ENCODE assay signal across 13 cellular contexts in the genomic region with DNA sequence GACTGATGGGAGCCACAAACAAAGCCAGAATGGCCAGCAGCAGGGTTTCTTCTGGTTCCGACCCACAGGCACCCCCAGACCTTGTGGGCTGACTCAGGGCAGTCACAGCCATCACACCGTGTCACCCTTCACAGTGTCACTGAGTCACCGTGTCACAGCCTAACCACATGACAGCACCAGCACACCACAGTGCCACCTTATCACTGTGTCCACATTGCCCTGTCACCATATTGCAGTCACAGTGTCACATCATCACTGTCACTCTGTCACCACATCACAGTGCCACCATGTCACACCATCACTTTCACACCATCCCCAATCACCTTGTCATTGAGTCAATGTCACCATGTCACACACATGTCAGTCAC.
A peak's percentile ranks its signal among the peaks of the same experiment; 100 is the strongest.
DNase-seq lines count a peak whose midpoint lies in the region; ATAC-seq, FAIRE-seq and TF ChIP-seq lines count a peak whose summit lies in the region.
"Had no signal": no experiment of that assay in that cellular context is flagged by ENCODE, and none has a peak within 500 bp of the region (broad histone marks: within the 10 kb centered on the region; RNA-seq: fewer than 3 reads in every experiment).

No MANE protein-coding gene starts in this region.

- no peaks in the 10 kb centered on the region for H3K9me3 Mint-ChIP-seq in MCF 10A (ENCODE audit: unreplicated experiment)

- no TSS peak for BruUV-seq in K562 (replicated peaks; lab: Mats Ljungman, UMichigan)
- no TSS peak for BruUV-seq in MCF 10A (replicated peaks; lab: Mats Ljungman, UMichigan)

- H3K36me3 Mint-ChIP-seq in MCF 10A (ENCODE audit: insufficient read depth, unreplicated experiment), result no peaks in the 10 kb centered on the region

- H3K27me3 Mint-ChIP-seq in MCF 10A (ENCODE audit: insufficient read depth, unreplicated experiment), result no peaks in the 10 kb centered on the region

- in situ Hi-C loops in K562 (cut with MboI), result no loop called here

- peaks cover 0 to 7% of the 10 kb centered on the region in 2 experiments; a peak in 2 of 5 replicates for H3K4me1 ChIP-seq in K562 (replicated peaks in 1 of 2; ENCODE audit: control insufficient read depth in 2 of 2, insufficient read depth in 2 of 2, low read length in 2 of 2)

- POLR2A ChIA-PET in K562 (lab: Yijun Ruan, JAX), result interaction anchor here (0.5 kb wide), 1 partner anchor 35 kb away, joined by 3 read pairs; no protein-coding TSS in a partner anchor
- POLR2A ChIA-PET in MCF 10A (lab: Yijun Ruan, JAX), result no interaction called here

- no peak for TF ChIP-seq EP300 in K562 (IDR thresholded peaks at IDR 0.05; ENCODE audit: low read length)

- ATAC-seq in K562, result no peak
- ATAC-seq in HG02981 (IDR thresholded peaks at IDR 0.05; ENCODE audit: unreplicated experiment), result no peak

- H3K27ac ChIP-seq in KOPT-K1 (ENCODE audit: low read depth, low read length, poor library complexity, severe bottlenecking) (peak overlapping the region; percentile 13), K562 (ENCODE audit: extremely low read depth, low read depth, low read length) (no peak overlapping the region)
- H3K27ac ChIP-seq: neutrophil, SJSA1, tibial nerve had no signal

- TF ChIP-seq CTCF in K562 (IDR thresholded peaks at IDR 0.05 in 2 of 3, conservative IDR thresholded peaks at IDR 0.05 in 1 of 3; ENCODE audit: insufficient read depth in 2 of 3, low read depth in 1 of 3, low read length in 3 of 3) (no peak), MCF 10A (IDR thresholded peaks at IDR 0.05; ENCODE audit: unreplicated experiment) (no peak)

- no peaks in the 10 kb centered on the region for H3K9me1 ChIP-seq in K562 (ENCODE audit: control insufficient read depth, insufficient read depth, low read length)

- H3K9me3 ChIP-seq in KOPT-K1 (ENCODE audit: insufficient read depth, low read length, poor library complexity, severe bottlenecking) (no peaks in the 10 kb centered on the region), K562 (replicated peaks; ENCODE audit: control insufficient read depth, insufficient read depth, low read depth, low read length) (no peaks in the 10 kb centered on the region)
- H3K9me3 ChIP-seq: neutrophil, SJSA1, tibial nerve had no signal

- H3K27ac Mint-ChIP-seq in MCF 10A (ENCODE audit: low read depth, unreplicated experiment), result no peak overlapping the region

- no peaks in the 10 kb centered on the region for H4K20me1 ChIP-seq in K562 (replicated peaks; ENCODE audit: control insufficient read depth, insufficient read depth, low read length)

- TF ChIP-seq POLR2A in K562 (conservative IDR thresholded peaks at IDR 0.05), result no peak

- H2AFZ ChIP-seq in K562 (ENCODE audit: low read depth, low read length), result no peak overlapping the region

- CTCF ChIA-PET in K562 (lab: Yijun Ruan, JAX; ENCODE audit: low intra/inter-chr PET ratio) (no interaction called here), MCF 10A (lab: Yijun Ruan, JAX) (no interaction called here)

- H3K4me3 Mint-ChIP-seq in MCF 10A (ENCODE audit: unreplicated experiment), result no peak overlapping the region

- no peak overlapping the region for H3K4me2 ChIP-seq in K562 (ENCODE audit: insufficient read depth, low read length)

- H3K79me2 ChIP-seq in K562 (ENCODE audit: control insufficient read depth, insufficient read depth, low read length), result no peaks in the 10 kb centered on the region

- intact Hi-C loops in K562 (cut with micrococcal nuclease), result no loop called here
- intact Hi-C loops in MCF 10A (cut with micrococcal nuclease), result no loop called here

- peaks cover 9% of the 10 kb centered on the region for H3K4me1 Mint-ChIP-seq in MCF 10A (ENCODE audit: insufficient read depth, unreplicated experiment)

- DNase-seq in NOMO-1 treated with DMSO at 0.1 percent for 48 hours (lab: John Stamatoyannopoulos, UW; ENCODE audit: unreplicated experiment) (peak; percentile 7), NOMO-1 treated with dmso at 0.1 percent for 144 hours (lab: John Stamatoyannopoulos, UW; ENCODE audit: unreplicated experiment) (no peak), K562 (ENCODE audit: extremely low read depth in 1 of 4, low spot score in 3 of 4) (peak in 3 of 4 experiments; percentile 15 to 17 (median 15)), MCF 10A (ENCODE audit: unreplicated experiment) (no peak), NCI-H524 treated with DMSO at 0.1 percent for 48 hours (lab: John Stamatoyannopoulos, UW) (no peak)
- DNase-seq in stimulated activated CD4-positive, alpha-beta T cell treated with anti-CD3 and anti-CD28 coated beads, Interleukin-15, amount 100 ng/mL, for 48 hours (ENCODE audit: low read depth in 2 of 2), result peak; percentile 25 to 37
- DNase-seq: 8988T, NCI-H2227 treated with DMSO at 0.1 percent for 48 hours had no signal

- 0% methylated on average over 3 of the region's 3 CpGs for WGBS in K562 (ENCODE audit: insufficient coverage, low coverage, missing lambda C conversion rate)

- H3K4me3 ChIP-seq in K562, result no peak overlapping the region
- H3K4me3 ChIP-seq: SJSA1, tibial nerve had no signal

- H3K36me3 ChIP-seq in KOPT-K1 (ENCODE audit: insufficient read depth, low read length) (no peaks in the 10 kb centered on the region), K562 (ENCODE audit: control insufficient read depth, insufficient read depth, low read length) (no peaks in the 10 kb centered on the region)
- H3K36me3 ChIP-seq: neutrophil, SJSA1, tibial nerve had no signal

- peaks cover 0 to 43% of the 10 kb centered on the region in 2 experiments; a peak in 4 of 5 replicates for H3K27me3 ChIP-seq in K562 (ENCODE audit: control insufficient read depth in 2 of 2, insufficient read depth in 2 of 2, low read length in 2 of 2)
- H3K27me3 ChIP-seq: SJSA1, tibial nerve had no signal

- no peak for FAIRE-seq in K562 (lab: Jason Lieb, UNC)

- no peak for TF ChIP-seq RAD21 in K562 (CRISPR knock-in tag; conservative IDR thresholded peaks at IDR 0.05 in 1 of 2, IDR thresholded peaks at IDR 0.05 in 1 of 2)

- no peak overlapping the region for H3K9ac ChIP-seq in K562 (ENCODE audit: insufficient read depth in 1 of 2, low read depth in 2 of 2, low read length in 2 of 2)

TF ChIP-seq in K562, 482 proteins besides CTCF, POLR2A, EP300 and RAD21 (continues in another document):
- TF ChIP-seq THAP12 (CRISPR knock-in tag; IDR thresholded peaks at IDR 0.05) (no peak), KDM5B (IDR thresholded peaks at IDR 0.05; ENCODE audit: insufficient replicate concordance, low read depth, low read length) (no peak), ZNF239 (CRISPR knock-in tag; IDR thresholded peaks at IDR 0.05) (no peak), RBBP5 (IDR thresholded peaks at IDR 0.05; ENCODE audit: borderline replicate concordance, insufficient read depth, low read length, poor library complexity, severe bottlenecking) (no peak), U2AF2 (optimal IDR thresholded peaks at IDR 0.05; ENCODE audit: low read depth, low read length) (no peak), ZNF431 (CRISPR knock-in tag; IDR thresholded peaks at IDR 0.05) (no peak), PTRF (tag; IDR thresholded peaks at IDR 0.05) (no peak), BDP1 (IDR thresholded peaks at IDR 0.05; ENCODE audit: insufficient read depth, insufficient read length) (no peak), FOXP4 (CRISPR knock-in tag; IDR thresholded peaks at IDR 0.05; ENCODE audit: borderline replicate concordance) (no peak), SMARCA5 (IDR thresholded peaks at IDR 0.05) (no peak), NRF1 (conservative IDR thresholded peaks at IDR 0.05 in 1 of 2, IDR thresholded peaks at IDR 0.05 in 1 of 2) (no peak)

Comparison
In these comparisons a context has a peak if more than half of its experiments do, and no peak if none do; other contexts are left out.
1. DNase-seq: peak in NOMO-1 treated with DMSO at 0.1 percent for 48 hours (single experiment), K562 (3 of 4) and stimulated activated CD4-positive, alpha-beta T cell treated with anti-CD3 and anti-CD28 coated beads, Interleukin-15, amount 100 ng/mL, for 48 hours (2 of 2); none in NOMO-1 treated with dmso at 0.1 percent for 144 hours (single experiment), MCF 10A (single experiment) and NCI-H524 treated with DMSO at 0.1 percent for 48 hours (single experiment).